10 cellular contexts compared by ENCODE assay signal in genomic region chr3:134527037-134527436, GRCh38. TPM values are rescaled to one million over a fixed set of nuclear protein-coding genes. Genes with fewer than 3 reads are reported as not detected.
A peak's percentile ranks its signal among the peaks of the same experiment; 100 is the strongest.
DNase-seq lines count a peak whose midpoint lies in the region; ATAC-seq and TF ChIP-seq lines count a peak whose summit lies in the region.
"Had no signal": no experiment of that assay in that cellular context is flagged by ENCODE, and none has a peak within 500 bp of the region (broad histone marks: within the 10 kb centered on the region; RNA-seq: fewer than 3 reads in every experiment).

No MANE protein-coding gene starts in this region.

- H3K9me3 ChIP-seq in breast epithelium, result peaks cover 24 to 40% of the 10 kb centered on the region in 2 donors
- H3K9me3 ChIP-seq in NT2/D1 (ENCODE audit: insufficient read depth, low read length), result peaks cover 27% of the 10 kb centered on the region
- H3K9me3 ChIP-seq in suprapubic skin, result peaks cover 31% of the 10 kb centered on the region

- H3K4me1 ChIP-seq in breast epithelium (no peaks in the 10 kb centered on the region), NT2/D1 (ENCODE audit: insufficient read depth, insufficient read length) (peaks cover 7% of the 10 kb centered on the region), suprapubic skin (no peaks in the 10 kb centered on the region)

- no peaks in the 10 kb centered on the region for H3K36me3 Mint-ChIP-seq in MCF 10A (ENCODE audit: insufficient read depth, unreplicated experiment)
- peaks cover 44% of the 10 kb centered on the region for H3K36me3 Mint-ChIP-seq in activated T-helper 2 cell treated with anti-CD3 and anti-CD28 coated beads, Interferon-gamma antibody, Interleukin-2, Interleukin-4, amounts not matched to agents 10 μg/mL and 5 μg/mL and 100 μg/mL, durations not matched to agents 14 hours and 24 hours and 36 hours (ENCODE audit: low read depth)

- H3K27ac ChIP-seq in breast epithelium (no peak overlapping the region), suprapubic skin (no peak overlapping the region)

- no peak overlapping the region for H3K27ac Mint-ChIP-seq in MCF 10A (ENCODE audit: low read depth, unreplicated experiment)
- H3K27ac Mint-ChIP-seq in stimulated activated naive CD8-positive, alpha-beta T cell treated with anti-CD3 and anti-CD28 coated beads, Interleukin-15, amount 100 ng/mL, for 72 hours, result peak overlapping the region in 1 of 2 donors; percentile 25
- H3K27ac Mint-ChIP-seq in activated T-helper 2 cell treated with anti-CD3 and anti-CD28 coated beads, Interferon-gamma antibody, Interleukin-2, Interleukin-4, amounts not matched to agents 10 μg/mL and 5 μg/mL and 100 μg/mL, durations not matched to agents 14 hours and 24 hours and 36 hours, result no peak overlapping the region
- H3K27ac Mint-ChIP-seq: CD4-positive, alpha-beta memory T cell had no signal

- H3K36me3 ChIP-seq in breast epithelium (no peaks in the 10 kb centered on the region), NT2/D1 (ENCODE audit: insufficient read depth, insufficient read length, low read length) (no peaks in the 10 kb centered on the region), suprapubic skin (peaks cover under 1% of the 10 kb centered on the region)

- 100% methylated on average over 1 of the region's 4 CpGs for WGBS in suprapubic skin

- CTCF ChIA-PET in MCF 10A (lab: Yijun Ruan, JAX), result interaction anchor here (0.6 kb wide), 1 partner anchor 243 kb away, joined by 3 read pairs; no protein-coding TSS in a partner anchor

- no peak for TF ChIP-seq EP300 in suprapubic skin (IDR thresholded peaks at IDR 0.05)

- DNase-seq in MCF 10A (ENCODE audit: unreplicated experiment), result peak; percentile 13
- DNase-seq in breast epithelium (ENCODE audit: low spot score in 2 of 2), result no peak
- DNase-seq in NT2/D1 (ENCODE audit: low read depth, low spot score), result peak; percentile 33
- DNase-seq in fibroblast of mammary gland (ENCODE audit: low read depth), result peak; percentile 4
- no peak for DNase-seq in stimulated activated naive CD8-positive, alpha-beta T cell treated with anti-CD3 and anti-CD28 coated beads, Interleukin-15, amount 100 ng/mL, for 72 hours
- no peak for DNase-seq in suprapubic skin (ENCODE audit: low spot score in 2 of 2)
- no peak for DNase-seq in activated T-helper 2 cell treated with anti-CD3 and anti-CD28 coated beads, Interferon-gamma antibody, Interleukin-2, Interleukin-4, amounts not matched to agents 10 μg/mL and 5 μg/mL and 100 μg/mL, durations not matched to agents 14 hours and 24 hours and 36 hours (ENCODE audit: low spot score)
- DNase-seq: activated naive CD4-positive, alpha-beta T cell treated with Interleukin-2 at 50 U/mL for 16 hours; CD4-positive, alpha-beta memory T cell had no signal

- H3K9ac ChIP-seq in NT2/D1 (ENCODE audit: insufficient read length, low read depth), result no peak overlapping the region

- intact Hi-C loops in MCF 10A (cut with micrococcal nuclease) (no loop called here), breast epithelium (cut with DNase I; ENCODE audit: low total_unique reads) (no loop called here)
- intact Hi-C loops in activated T-helper 2 cell treated with anti-CD3 and anti-CD28 coated beads, Interferon-gamma antibody, Interleukin-2, Interleukin-4, amounts not matched to agents 10 μg/mL and 5 μg/mL and 100 μg/mL, durations not matched to agents 14 hours and 24 hours and 36 hours (cut with micrococcal nuclease), result no loop called here

- no peak overlapping the region for H3K4me3 ChIP-seq in breast epithelium
- H3K4me3 ChIP-seq in NT2/D1 (ENCODE audit: insufficient read length, low read depth), result no peak overlapping the region
- H3K4me3 ChIP-seq in fibroblast of mammary gland (ENCODE audit: control insufficient read depth, low read depth, low read length), result no peak overlapping the region
- no peak overlapping the region for H3K4me3 ChIP-seq in suprapubic skin

- TF ChIP-seq CTCF in MCF 10A (IDR thresholded peaks at IDR 0.05; ENCODE audit: unreplicated experiment) (peak; percentile 18), breast epithelium (IDR thresholded peaks at IDR 0.05) (no peak), fibroblast of mammary gland (conservative IDR thresholded peaks at IDR 0.05; ENCODE audit: control insufficient read depth, insufficient read depth, low read depth, low read length) (peak; percentile 22), suprapubic skin (IDR thresholded peaks at IDR 0.05) (no peak)

- H3K4me3 Mint-ChIP-seq in MCF 10A (ENCODE audit: unreplicated experiment), result no peak overlapping the region
- H3K4me3 Mint-ChIP-seq in stimulated activated naive CD8-positive, alpha-beta T cell treated with anti-CD3 and anti-CD28 coated beads, Interleukin-15, amount 100 ng/mL, for 72 hours, result no peak overlapping the region
- no peak overlapping the region for H3K4me3 Mint-ChIP-seq in activated T-helper 2 cell treated with anti-CD3 and anti-CD28 coated beads, Interferon-gamma antibody, Interleukin-2, Interleukin-4, amounts not matched to agents 10 μg/mL and 5 μg/mL and 100 μg/mL, durations not matched to agents 14 hours and 24 hours and 36 hours (ENCODE audit: low read depth)
- H3K4me3 Mint-ChIP-seq: CD4-positive, alpha-beta memory T cell had no signal

- TF ChIP-seq POLR2A in breast epithelium (IDR thresholded peaks at IDR 0.05) (no peak), suprapubic skin (IDR thresholded peaks at IDR 0.05) (no peak)

- no TSS peak for BruUV-seq in MCF 10A (replicated peaks; lab: Mats Ljungman, UMichigan)

- no peaks in the 10 kb centered on the region for H3K27me3 Mint-ChIP-seq in MCF 10A (ENCODE audit: insufficient read depth, unreplicated experiment)
- no peaks in the 10 kb centered on the region for H3K27me3 Mint-ChIP-seq in stimulated activated naive CD8-positive, alpha-beta T cell treated with anti-CD3 and anti-CD28 coated beads, Interleukin-15, amount 100 ng/mL, for 72 hours
- H3K27me3 Mint-ChIP-seq in activated T-helper 2 cell treated with anti-CD3 and anti-CD28 coated beads, Interferon-gamma antibody, Interleukin-2, Interleukin-4, amounts not matched to agents 10 μg/mL and 5 μg/mL and 100 μg/mL, durations not matched to agents 14 hours and 24 hours and 36 hours (ENCODE audit: low read depth), result no peaks in the 10 kb centered on the region
- H3K27me3 Mint-ChIP-seq: CD4-positive, alpha-beta memory T cell had no signal

- peak; percentile 67 for ATAC-seq in stimulated activated naive CD8-positive, alpha-beta T cell treated with anti-CD3 and anti-CD28 coated beads, Interleukin-15, amount 100 ng/mL, for 72 hours
- ATAC-seq in GM19467 (IDR thresholded peaks at IDR 0.05; ENCODE audit: unreplicated experiment), result no peak

- H3K27me3 ChIP-seq in breast epithelium (no peaks in the 10 kb centered on the region), NT2/D1 (ENCODE audit: insufficient read depth, insufficient read length) (no peaks in the 10 kb centered on the region), suprapubic skin (no peaks in the 10 kb centered on the region)

- POLR2A ChIA-PET in MCF 10A (lab: Yijun Ruan, JAX), result no interaction called here

- H3K9me3 Mint-ChIP-seq in MCF 10A (ENCODE audit: unreplicated experiment), result peaks cover 18% of the 10 kb centered on the region
- H3K9me3 Mint-ChIP-seq in stimulated activated naive CD8-positive, alpha-beta T cell treated with anti-CD3 and anti-CD28 coated beads, Interleukin-15, amount 100 ng/mL, for 72 hours, result peaks cover 44 to 50% of the 10 kb centered on the region in 2 donors
- peaks cover 45% of the 10 kb centered on the region for H3K9me3 Mint-ChIP-seq in activated T-helper 2 cell treated with anti-CD3 and anti-CD28 coated beads, Interferon-gamma antibody, Interleukin-2, Interleukin-4, amounts not matched to agents 10 μg/mL and 5 μg/mL and 100 μg/mL, durations not matched to agents 14 hours and 24 hours and 36 hours

- H3K4me1 Mint-ChIP-seq in MCF 10A (ENCODE audit: insufficient read depth, unreplicated experiment), result no peaks in the 10 kb centered on the region
- H3K4me1 Mint-ChIP-seq in stimulated activated naive CD8-positive, alpha-beta T cell treated with anti-CD3 and anti-CD28 coated beads, Interleukin-15, amount 100 ng/mL, for 72 hours, result peaks cover 20% of the 10 kb centered on the region
- H3K4me1 Mint-ChIP-seq in activated T-helper 2 cell treated with anti-CD3 and anti-CD28 coated beads, Interferon-gamma antibody, Interleukin-2, Interleukin-4, amounts not matched to agents 10 μg/mL and 5 μg/mL and 100 μg/mL, durations not matched to agents 14 hours and 24 hours and 36 hours (ENCODE audit: low read depth), result no peaks in the 10 kb centered on the region

RNA-seq across cellular contexts. Expression of gene CEP63, which starts 41.2 kb away (rescaled TPM):
- 37.0 and 40.0 TPM in 2 replicates for total RNA-seq in MCF 10A (2022)
- 10 to 100 TPM; 31.8 to 38.9 (median 33.1) TPM for total RNA-seq in breast epithelium
- 10 to 100 TPM; 14.1 to 20.8 (median 16.5) TPM for total RNA-seq in suprapubic skin
- total RNA-seq in activated T-helper 2 cell treated with anti-CD3 and anti-CD28 coated beads, Interferon-gamma antibody, Interleukin-2, Interleukin-4, amounts not matched to agents 10 μg/mL and 5 μg/mL and 100 μg/mL, durations not matched to agents 14 hours and 24 hours and 36 hours, result 18.0 and 20.1 TPM in 2 replicates

RNA-seq across cellular contexts. Expression of gene ANAPC13, which starts 41.3 kb away (rescaled TPM):
- total RNA-seq in MCF 10A (2022), result 61.5 and 78.4 TPM in 2 replicates
- 10 to 100 TPM; 56.0 to 68.3 (median 66.1) TPM for total RNA-seq in breast epithelium
- 10 to 100 TPM; 20.8 to 51.2 (median 46.0) TPM for total RNA-seq in suprapubic skin
- total RNA-seq in activated T-helper 2 cell treated with anti-CD3 and anti-CD28 coated beads, Interferon-gamma antibody, Interleukin-2, Interleukin-4, amounts not matched to agents 10 μg/mL and 5 μg/mL and 100 μg/mL, durations not matched to agents 14 hours and 24 hours and 36 hours, result 27.3 and 27.4 TPM in 2 replicates

Comparison
In these comparisons a context has a peak if more than half of its experiments do, and no peak if none do; other contexts are left out.
1. DNase-seq: peak in MCF 10A (single experiment), NT2/D1 (single experiment) and fibroblast of mammary gland (single experiment); none in breast epithelium (0 of 2), stimulated activated naive CD8-positive, alpha-beta T cell treated with anti-CD3 and anti-CD28 coated beads, Interleukin-15, amount 100 ng/mL, for 72 hours (0 of 2), suprapubic skin (0 of 2) and activated T-helper 2 cell treated with anti-CD3 and anti-CD28 coated beads, Interferon-gamma antibody, Interleukin-2, Interleukin-4, amounts not matched to agents 10 μg/mL and 5 μg/mL and 100 μg/mL, durations not matched to agents 14 hours and 24 hours and 36 hours (single experiment).
2. CTCF ChIP-seq: peak in MCF 10A (single experiment) and fibroblast of mammary gland (single experiment); none in breast epithelium (0 of 3) and suprapubic skin (0 of 2).